1 cellular context compared by ENCODE assay signal in genomic region chr11:827861-828167, GRCh38.
TF ChIP-seq lines count a peak whose summit lies in the region.

Gene CRACR2B (plus strand): TSS chr11:827919. CDS start chr11:828608, 689 bp downstream.

TF ChIP-seq in HepG2, 621 proteins besides CTCF, POLR2A, EP300 and RAD21:
- TF ChIP-seq NPAS2 (CRISPR knock-in tag; IDR thresholded peaks at IDR 0.05; ENCODE audit: borderline replicate concordance) (0 out of 2 replicates have a peak, but pooled peaks have one; percentile 32), ZNF446 (CRISPR knock-in tag; IDR thresholded peaks at IDR 0.05) (no peak), CERS6 (CRISPR knock-in tag; IDR thresholded peaks at IDR 0.05) (no peak), MEIS1 (CRISPR knock-in tag; IDR thresholded peaks at IDR 0.05; ENCODE audit: borderline replicate concordance) (no peak), HNF1A (IDR thresholded peaks at IDR 0.05; ENCODE audit: low read depth) (no peak), HNF1A (CRISPR knock-in tag; IDR thresholded peaks at IDR 0.05; ENCODE audit: borderline replicate concordance) (0 out of 2 replicates have a peak, but pooled peaks have one; percentile 21), NCOA5 (CRISPR knock-in tag; IDR thresholded peaks at IDR 0.05) (no peak), HIVEP1 (CRISPR knock-in tag; IDR thresholded peaks at IDR 0.05) (peak; percentile 66), ZNF484 (CRISPR knock-in tag; IDR thresholded peaks at IDR 0.05; ENCODE audit: borderline replicate concordance, low read depth) (no peak), ZKSCAN5 (CRISPR knock-in tag; IDR thresholded peaks at IDR 0.05) (no peak), ZSCAN25 (CRISPR knock-in tag; IDR thresholded peaks at IDR 0.05) (0 out of 2 replicates have a peak, but pooled peaks have one; percentile 41), ZFP91 (CRISPR knock-in tag; IDR thresholded peaks at IDR 0.05; ENCODE audit: borderline replicate concordance) (0 out of 2 replicates have a peak, but pooled peaks have one; percentile 35), HNRNPL (IDR thresholded peaks at IDR 0.05; ENCODE audit: low read depth, low read length) (0 out of 2 replicates have a peak, but pooled peaks have one; percentile 32), ZNF230 (CRISPR knock-in tag; IDR thresholded peaks at IDR 0.05) (0 out of 2 replicates have a peak, but pooled peaks have one; percentile 52), ZNF678 (CRISPR knock-in tag; IDR thresholded peaks at IDR 0.05) (0 out of 2 replicates have a peak, but pooled peaks have one; percentile 3), ZNF781 (CRISPR knock-in tag; IDR thresholded peaks at IDR 0.05; ENCODE audit: borderline replicate concordance, not compliant biosample characterization) (peak; percentile 0), THYN1 (CRISPR knock-in tag; IDR thresholded peaks at IDR 0.05; ENCODE audit: borderline replicate concordance, low read depth) (no peak), ZMAT3 (CRISPR knock-in tag; conservative IDR thresholded peaks at IDR 0.05) (0 out of 2 replicates have a peak, but pooled peaks have one; percentile 22), ZNF225 (CRISPR knock-in tag; IDR thresholded peaks at IDR 0.05) (0 out of 2 replicates have a peak, but pooled peaks have one; percentile 14), ZNF224 (CRISPR knock-in tag; IDR thresholded peaks at IDR 0.05) (0 out of 2 replicates have a peak, but pooled peaks have one; percentile 12), MXI1 (IDR thresholded peaks at IDR 0.05; ENCODE audit: borderline replicate concordance, low read depth, low read length) (no peak), IRF9 (CRISPR knock-in tag; IDR thresholded peaks at IDR 0.05; ENCODE audit: borderline replicate concordance) (no peak; the same call in 1 of the 2 replicates), EEA1 (CRISPR knock-in tag; IDR thresholded peaks at IDR 0.05; ENCODE audit: borderline replicate concordance) (0 out of 2 replicates have a peak, but pooled peaks have one; percentile 4)
